ENCODE assay signal across 27 cellular contexts in the genomic region with DNA sequence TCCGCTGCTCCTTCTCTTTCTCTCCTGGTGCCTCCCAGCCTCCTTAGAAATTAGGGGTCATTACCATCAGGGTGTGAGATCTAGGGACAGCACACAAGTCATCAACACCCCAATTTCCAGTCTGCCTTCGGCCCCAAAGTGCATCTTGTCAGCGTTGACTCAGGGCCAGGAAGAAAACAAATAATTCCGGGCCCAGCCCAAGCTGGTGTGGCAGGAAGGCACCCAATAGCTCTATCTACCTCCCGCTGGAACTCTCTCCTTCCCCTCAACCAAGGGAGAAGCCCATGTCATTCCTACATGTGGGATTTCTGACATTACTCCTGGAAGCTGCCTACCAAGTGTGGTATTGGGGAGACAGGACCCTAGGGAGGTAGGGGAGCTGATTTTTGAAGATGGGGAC. TPM values are rescaled to one million over a fixed set of nuclear protein-coding genes. Genes with fewer than 3 reads are reported as not detected.
"Had no signal": no experiment of that assay in that cellular context is flagged by ENCODE, and none has a peak within 500 bp of the region (broad histone marks: within the 10 kb centered on the region; RNA-seq: fewer than 3 reads in every experiment).

No MANE protein-coding gene starts in this region.

- H3K4me3 ChIP-seq: esophagus muscularis mucosa, gastroesophageal sphincter had no signal

- H3K27ac ChIP-seq: brain microvascular endothelial cell, esophagus muscularis mucosa, gastroesophageal sphincter had no signal

- H3K4me1 ChIP-seq: esophagus muscularis mucosa, gastroesophageal sphincter had no signal

- ATAC-seq: activated naive CD4-positive, alpha-beta T cell treated with anti-CD3 and anti-CD28 coated beads, Interleukin-2, amount 50 U/mL, for 72 hours; activated T-cell treated with anti-CD3 and anti-CD28 coated beads, Interleukin-2, amount 50 U/mL, for 72 hours; gastroesophageal sphincter; WTC11 had no signal

- H3K9me3 ChIP-seq: esophagus muscularis mucosa, gastroesophageal sphincter had no signal

- DNase-seq: activated CD4-positive, alpha-beta memory T cell treated with anti-CD3 and anti-CD28 coated beads, Interleukin-2, amount 10 ng/mL, durations not matched to agents 7 days and 5 days; activated CD4-positive, alpha-beta T cell treated with anti-CD3 and anti-CD28 coated beads for 1 hour; activated CD4-positive, alpha-beta T cell treated with anti-CD3 and anti-CD28 coated beads for 4 hours; activated CD4-positive, alpha-beta T cell treated with anti-CD3 and anti-CD28 coated beads, Interleukin-2, amount 10 ng/mL, durations not matched to agents 7 days and 5 days; activated CD4-positive, alpha-beta T cell treated with anti-CD3 and anti-CD28 coated beads, Interleukin-2, amount 50 U/mL, for 4 hours; activated CD8-positive, alpha-beta memory T cell treated with anti-CD3 and anti-CD28 coated beads, Interleukin-2, amount 50 U/mL, for 48 hours; activated gamma-delta T cell; activated naive CD4-positive, alpha-beta T cell; activated naive CD4-positive, alpha-beta T cell treated with anti-CD3 and anti-CD28 coated beads, Interleukin-2, amount 10 ng/mL, durations not matched to agents 7 days and 5 days; activated T-cell treated with anti-CD3 and anti-CD28 coated beads for 4 hours; activated T-cell treated with anti-CD3 and anti-CD28 coated beads, Interleukin-2, amount 50 U/mL, for 24 hours; activated T-cell treated with anti-CD3 and anti-CD28 coated beads, Interleukin-2, amount 50 U/mL, for 72 hours; amniotic stem cell; anterior cingulate cortex; brain microvascular endothelial cell; effector memory CD4-positive, alpha-beta T cell; endodermal cell; foreskin melanocyte; T-helper 2 cell had no signal

- H3K36me3 ChIP-seq: brain microvascular endothelial cell, esophagus muscularis mucosa, gastroesophageal sphincter had no signal

- H3K27me3 ChIP-seq: brain microvascular endothelial cell had no signal

RNA-seq across cellular contexts. Expression of gene GUCA1A, which starts 19.2 kb away (rescaled TPM):
- total RNA-seq: activated CD4-positive, alpha-beta memory T cell treated with anti-CD3 and anti-CD28 coated beads, Interleukin-2, amount 10 ng/mL, durations not matched to agents 7 days and 5 days; activated CD4-positive, alpha-beta T cell treated with anti-CD3 and anti-CD28 coated beads, Interleukin-2, amount 10 ng/mL, durations not matched to agents 7 days and 5 days; chondrocyte; dermis microvascular lymphatic vessel endothelial cell; esophagus muscularis mucosa; fibroblast of villous mesenchyme; T-helper 1 cell treated with Interleukin-12 subunit alpha and Interleukin-12 subunit beta and Interleukin-4 antibody, amounts not matched to agents 30 ng/mL and 1 ng/mL, for 36 hours had no signal

RNA-seq across cellular contexts. Expression of gene GUCA1B, which starts 40.8 kb away (rescaled TPM):
- total RNA-seq: fibroblast of villous mesenchyme had no signal
